Comparison of ENCODE assay signal across 9 cellular contexts in genomic region chr5:15097552-15097951, GRCh38.
"Had no signal": no experiment of that assay in that cellular context is flagged by ENCODE, and none has a peak within 500 bp of the region (broad histone marks: within the 10 kb centered on the region; RNA-seq: fewer than 3 reads in every experiment).

No MANE protein-coding gene starts in this region.

- H3K9ac ChIP-seq: KMS-11 had no signal

- H3K4me3 ChIP-seq: GM23338 had no signal

- H3K27ac ChIP-seq: HL-60, KMS-11 had no signal

- H3K4me2 ChIP-seq: GM23338, KMS-11 had no signal

- FAIRE-seq: H1, H54 had no signal

- H2AFZ ChIP-seq: GM23338 had no signal

- DNase-seq: H9, HCEC 1CT, HFFc6, KBM-7 had no signal

- ATAC-seq: GM23338 had no signal
